ENCODE assay signal across 11 cellular contexts in the genomic region with DNA sequence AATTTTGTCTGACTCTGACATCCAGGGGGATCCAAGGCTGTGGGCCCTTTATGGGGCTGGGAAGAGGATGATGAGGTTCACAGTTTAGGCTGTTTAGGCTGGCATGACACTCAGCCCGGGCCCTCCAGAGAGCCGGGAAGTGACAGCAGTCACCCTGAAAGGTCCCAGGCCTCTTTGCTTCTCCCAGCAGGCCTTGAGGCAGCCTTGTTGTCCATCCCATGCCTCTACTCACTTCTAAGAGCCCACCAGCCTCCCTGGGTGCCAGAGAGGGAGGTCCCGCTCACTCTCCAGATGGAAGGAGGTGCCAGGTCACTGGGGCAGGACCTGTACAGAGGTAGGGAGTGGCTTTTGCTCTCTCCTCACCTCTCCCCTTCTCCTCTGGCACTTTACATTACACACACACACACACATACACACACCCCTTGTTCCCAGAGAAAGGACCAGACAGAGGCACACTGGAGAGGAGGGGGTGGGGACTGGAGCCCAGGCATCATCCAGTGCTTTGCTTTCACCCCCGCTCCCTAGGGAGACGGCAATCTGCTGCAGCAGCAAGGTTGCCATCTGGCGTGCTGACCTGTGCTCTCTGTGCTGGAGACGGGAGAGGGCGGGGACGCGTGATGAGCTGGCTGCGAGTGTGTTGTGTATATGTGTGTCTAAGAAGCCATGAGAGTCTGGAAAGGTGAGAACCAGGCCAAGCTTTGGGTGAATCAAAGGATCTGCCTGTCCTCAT. TPM values are rescaled to one million over a fixed set of nuclear protein-coding genes. Genes with fewer than 3 reads are reported as not detected.
DNase-seq lines count a peak whose midpoint lies in the region; ATAC-seq, FAIRE-seq and TF ChIP-seq lines count a peak whose summit lies in the region.
"Had no signal": no experiment of that assay in that cellular context is flagged by ENCODE, and none has a peak within 500 bp of the region (broad histone marks: within the 10 kb centered on the region; RNA-seq: fewer than 3 reads in every experiment).

No MANE protein-coding gene starts in this region.

- H3K4me3 Mint-ChIP-seq in HFFc6: no peak overlapping the region
- H3K4me3 Mint-ChIP-seq: activated naive CD8-positive, alpha-beta T cell treated with anti-CD3 and anti-CD28 coated beads, Interleukin-2, amount 10 ng/mL, durations not matched to agents 7 days and 5 days; naive thymus-derived CD4-positive, alpha-beta T cell had no signal

- H3K27me3 Mint-ChIP-seq in HFFc6 (ENCODE audit: insufficient read depth): peaks cover 38% of the 10 kb centered on the region

- no peak overlapping the region for H3K4me3 ChIP-seq in coronary artery

- H3K36me3 Mint-ChIP-seq in HFFc6 (ENCODE audit: low read depth): no peaks in the 10 kb centered on the region
- H3K36me3 Mint-ChIP-seq: activated naive CD8-positive, alpha-beta T cell treated with anti-CD3 and anti-CD28 coated beads, Interleukin-2, amount 10 ng/mL, durations not matched to agents 7 days and 5 days; naive thymus-derived CD4-positive, alpha-beta T cell had no signal

- intact Hi-C loops in posterior vena cava (cut with DNase I): loop anchor here in 1 of 2 donors (10.0 kb wide), 3 partner anchors 83 to 173 kb away; no protein-coding TSS in a partner anchor

- no peak overlapping the region for H3K27ac Mint-ChIP-seq in HFFc6
- H3K27ac Mint-ChIP-seq: activated naive CD8-positive, alpha-beta T cell treated with anti-CD3 and anti-CD28 coated beads, Interleukin-2, amount 10 ng/mL, durations not matched to agents 7 days and 5 days; naive thymus-derived CD4-positive, alpha-beta T cell had no signal

- TF ChIP-seq CTCF in HFFc6 (IDR thresholded peaks at IDR 0.05): no peak
- no peak for TF ChIP-seq CTCF in coronary artery (IDR thresholded peaks at IDR 0.05)

- DNase-seq in HT1080 (ENCODE audit: low read depth) (peak; percentile 32), NCI-H446 (lab: John Stamatoyannopoulos, UW) (peak; percentile 94 to 98), ecto neural progenitor cell (ENCODE audit: low spot score) (peak; percentile 69), posterior vena cava (ENCODE audit: low spot score) (peak; percentile 69), HFFc6 (no peak), H54 (ENCODE audit: insufficient read length, low spot score) (no peak), coronary artery (ENCODE audit: low spot score) (no peak)
- DNase-seq: activated naive CD8-positive, alpha-beta T cell treated with anti-CD3 and anti-CD28 coated beads, Interleukin-2, amount 10 ng/mL, durations not matched to agents 7 days and 5 days; naive thymus-derived CD4-positive, alpha-beta T cell had no signal

- H3K9me3 Mint-ChIP-seq in HFFc6: no peaks in the 10 kb centered on the region
- H3K9me3 Mint-ChIP-seq: activated naive CD8-positive, alpha-beta T cell treated with anti-CD3 and anti-CD28 coated beads, Interleukin-2, amount 10 ng/mL, durations not matched to agents 7 days and 5 days; naive thymus-derived CD4-positive, alpha-beta T cell had no signal

- no peak for FAIRE-seq in H54 (lab: Jason Lieb, UNC)

- peaks cover 9% of the 10 kb centered on the region; the same call in 1 of the 2 replicates for H3K4me1 Mint-ChIP-seq in HFFc6 (ENCODE audit: low read depth)
- H3K4me1 Mint-ChIP-seq: activated naive CD8-positive, alpha-beta T cell treated with anti-CD3 and anti-CD28 coated beads, Interleukin-2, amount 10 ng/mL, durations not matched to agents 7 days and 5 days had no signal

- no peak for TF ChIP-seq POLR2A in H54 (IDR thresholded peaks at IDR 0.05; ENCODE audit: low read depth, low read length)

- no peak for ATAC-seq in HG02642 (IDR thresholded peaks at IDR 0.05; ENCODE audit: poor library complexity, unreplicated experiment)
- ATAC-seq: naive thymus-derived CD4-positive, alpha-beta T cell had no signal

- no peak overlapping the region for H3K27ac ChIP-seq in coronary artery

RNA-seq across cellular contexts. Expression of a gene that starts 4.6 kb away (rescaled TPM):
- not detected in 2 replicates for total RNA-seq in HT1080 (2014; rRNA removed; shearing (Covaris generic))
- polyA plus RNA-seq in HT1080 (2015; cell fraction: cytosol; rRNA removed): not detected in 2 replicates
- polyA plus RNA-seq in HT1080 (2015; cell fraction: nucleus; rRNA removed): not detected in 2 replicates
- total RNA-seq in posterior vena cava: under 1 TPM in 1 of 2 donors, not detected in 1; 0.83 TPM
- not detected for total RNA-seq in HFFc6 (2021; fragmentation: NEBNext Ultra II Directional; extraction: Animal tissue kit (Norgen Biotek cat#: 25700))
- total RNA-seq: activated naive CD8-positive, alpha-beta T cell treated with anti-CD3 and anti-CD28 coated beads, Interleukin-2, amount 10 ng/mL, durations not matched to agents 7 days and 5 days; naive thymus-derived CD4-positive, alpha-beta T cell; T-helper 2 cell treated with Interferon-gamma antibody and Interleukin-4, amounts not matched to agents 100 ng/mL and 5 ng/mL, for 36 hours had no signal
- polyA plus RNA-seq: naive thymus-derived CD4-positive, alpha-beta T cell had no signal

RNA-seq across cellular contexts. Expression of a gene that starts 30.6 kb away (rescaled TPM):
- 1.8 and 2.2 TPM in 2 replicates for total RNA-seq in HT1080 (2014; rRNA removed; shearing (Covaris generic))
- polyA plus RNA-seq in HT1080 (2015; cell fraction: cytosol; rRNA removed): 4.7 TPM in 2 replicates
- 10.2 and 11.0 TPM in 2 replicates for polyA plus RNA-seq in HT1080 (2015; cell fraction: nucleus; rRNA removed)
- 1 to 10 TPM; 1.1 to 1.5 TPM for total RNA-seq in posterior vena cava
- total RNA-seq in HFFc6 (2021; fragmentation: NEBNext Ultra II Directional; extraction: Animal tissue kit (Norgen Biotek cat#: 25700)): 1 to 10 TPM; 6.3 to 8.2 (median 7.3) TPM

Comparison
In these comparisons a context has a peak if more than half of its experiments do, and no peak if none do; other contexts are left out.
1. DNase-seq: peak in HT1080 (single experiment), NCI-H446 (2 of 2), ecto neural progenitor cell (single experiment) and posterior vena cava (single experiment); none in HFFc6 (single experiment), H54 (single experiment) and coronary artery (single experiment).